In the genomic region with DNA sequence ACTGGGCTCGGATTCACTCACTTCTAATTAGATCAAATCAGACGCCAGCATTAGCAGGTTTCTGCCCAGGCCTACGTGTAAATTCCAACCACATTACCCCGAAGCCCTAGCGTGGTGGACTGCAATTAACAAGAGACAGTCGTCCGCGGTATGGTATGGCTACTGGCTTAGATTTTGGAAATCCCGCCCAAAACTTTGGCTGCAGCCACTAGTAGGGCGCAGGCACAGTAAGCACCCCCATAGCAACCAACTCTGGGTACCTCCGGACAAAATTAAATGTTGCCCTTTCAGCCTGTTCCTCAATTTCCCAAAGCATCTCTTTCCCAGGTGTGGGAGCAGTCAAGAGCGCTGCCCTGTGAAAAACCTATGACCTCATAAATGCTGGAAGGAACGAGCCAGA, we compare ENCODE assay signal across 8 cellular contexts. TPM values are rescaled to one million over a fixed set of nuclear protein-coding genes. Genes with fewer than 3 reads are reported as not detected.
DNase-seq lines count a peak whose midpoint lies in the region; ATAC-seq and TF ChIP-seq lines count a peak whose summit lies in the region.

No MANE protein-coding gene starts in this region.

- no peak overlapping the region for H3K27ac Mint-ChIP-seq in activated CD8-positive, alpha-beta memory T cell treated with anti-CD3 and anti-CD28 coated beads, Interleukin-2, amount 10 ng/mL, durations not matched to agents 7 days and 5 days
- H3K27ac Mint-ChIP-seq in brain (no peak overlapping the region), memory B cell (no peak overlapping the region)

- CTCF ChIA-PET in activated CD8-positive, alpha-beta memory T cell treated with anti-CD3 and anti-CD28 coated beads, Interleukin-2, amount 10 ng/mL, durations not matched to agents 7 days and 5 days (lab: Charles Lee), result interaction anchor here (6.7 kb wide), 1 partner anchor 59 kb away, joined by 101 read pairs; no protein-coding TSS in a partner anchor

- H3K36me3 ChIP-seq in tibial artery (no peaks in the 10 kb centered on the region), MM.1S (replicated peaks; ENCODE audit: insufficient read depth, low read length) (no peaks in the 10 kb centered on the region)

- no peak for DNase-seq in activated CD8-positive, alpha-beta memory T cell treated with anti-CD3 and anti-CD28 coated beads, Interleukin-2, amount 10 ng/mL, durations not matched to agents 7 days and 5 days
- no peak for DNase-seq in activated CD8-positive, alpha-beta memory T cell treated with anti-CD3 and anti-CD28 coated beads, Interleukin-2, amount 50 U/mL, for 4 hours
- DNase-seq in memory B cell (ENCODE audit: low spot score in 2 of 2) (no peak), tibial artery (no peak), MM.1S (no peak), T1000 (lab: John Stamatoyannopoulos, UW) (no peak)
- DNase-seq in stimulated activated CD4-positive, alpha-beta T cell treated with anti-CD3 and anti-CD28 coated beads, Interleukin-4, amount 100 ng/mL, for 24 hours, result no peak

- H3K9me3 Mint-ChIP-seq in activated CD8-positive, alpha-beta memory T cell treated with anti-CD3 and anti-CD28 coated beads, Interleukin-2, amount 10 ng/mL, durations not matched to agents 7 days and 5 days (ENCODE audit: low read depth), result peaks cover 3% of the 10 kb centered on the region
- H3K9me3 Mint-ChIP-seq in brain (peaks cover 0 to 14% (median 9%) of the 10 kb centered on the region in 5 experiments), memory B cell (peaks cover 2% of the 10 kb centered on the region)

- H3K4me1 Mint-ChIP-seq in activated CD8-positive, alpha-beta memory T cell treated with anti-CD3 and anti-CD28 coated beads, Interleukin-2, amount 10 ng/mL, durations not matched to agents 7 days and 5 days, result peaks cover 14% of the 10 kb centered on the region
- H3K4me1 Mint-ChIP-seq in brain (peaks cover 14% of the 10 kb centered on the region), memory B cell (peaks cover 9% of the 10 kb centered on the region)

- H3K36me3 Mint-ChIP-seq in activated CD8-positive, alpha-beta memory T cell treated with anti-CD3 and anti-CD28 coated beads, Interleukin-2, amount 10 ng/mL, durations not matched to agents 7 days and 5 days, result peaks cover 2% of the 10 kb centered on the region
- peaks cover 19% of the 10 kb centered on the region for H3K36me3 Mint-ChIP-seq in brain
- peaks cover 5% of the 10 kb centered on the region for H3K36me3 Mint-ChIP-seq in memory B cell

- H3F3A ChIP-seq in MM.1S (ENCODE audit: insufficient read depth, low read length), result no peaks in the 10 kb centered on the region

- H3K4me1 ChIP-seq in tibial artery (peaks cover 0 to 36% (median 16%) of the 10 kb centered on the region in 4 donors), MM.1S (ENCODE audit: low read length) (no peaks in the 10 kb centered on the region)

- H3K9ac ChIP-seq in MM.1S (ENCODE audit: low read length), result no peak overlapping the region

- intact Hi-C loops in tibial artery (cut with DNase I; ENCODE audit: low total_unique reads), result loop anchor here (10.0 kb wide), 1 partner anchor 157 kb away; a partner anchor contains a TSS

- H4K20me1 ChIP-seq in MM.1S (ENCODE audit: insufficient read depth, low read length), result no peaks in the 10 kb centered on the region

- no peaks in the 10 kb centered on the region for H3K79me2 ChIP-seq in MM.1S (ENCODE audit: low read length)

- H3K9me3 ChIP-seq in tibial artery, result peaks cover 0 to 7% (median 0%) of the 10 kb centered on the region in 3 donors
- H3K9me3 ChIP-seq in MM.1S (replicated peaks; ENCODE audit: insufficient read depth, low read length), result no peaks in the 10 kb centered on the region

- no peak overlapping the region for H2AFZ ChIP-seq in MM.1S (ENCODE audit: low read length)

- peaks cover 2% of the 10 kb centered on the region for H3K27me3 Mint-ChIP-seq in activated CD8-positive, alpha-beta memory T cell treated with anti-CD3 and anti-CD28 coated beads, Interleukin-2, amount 10 ng/mL, durations not matched to agents 7 days and 5 days
- H3K27me3 Mint-ChIP-seq in brain (peaks cover 8% of the 10 kb centered on the region), memory B cell (peaks cover 2% of the 10 kb centered on the region)

- peak overlapping the region; percentile 40 for H3K4me3 Mint-ChIP-seq in activated CD8-positive, alpha-beta memory T cell treated with anti-CD3 and anti-CD28 coated beads, Interleukin-2, amount 10 ng/mL, durations not matched to agents 7 days and 5 days
- H3K4me3 Mint-ChIP-seq in brain, result peak overlapping the region; percentile 63 to 80 (median 73)
- peak overlapping the region; percentile 66 for H3K4me3 Mint-ChIP-seq in memory B cell

- H3K27me3 ChIP-seq in tibial artery (no peaks in the 10 kb centered on the region), MM.1S (replicated peaks; ENCODE audit: insufficient read depth, low read length) (no peaks in the 10 kb centered on the region)

- ATAC-seq in activated CD8-positive, alpha-beta memory T cell treated with anti-CD3 and anti-CD28 coated beads, Interleukin-2, amount 10 ng/mL, durations not matched to agents 7 days and 5 days, result no peak
- no peak for ATAC-seq in memory B cell (ENCODE audit: low read depth)

- TF ChIP-seq CTCF in brain (conservative IDR thresholded peaks at IDR 0.05), result no peak
- no peak for TF ChIP-seq CTCF in tibial artery (IDR thresholded peaks at IDR 0.05)
- TF ChIP-seq CTCF in MM.1S (IDR thresholded peaks at IDR 0.05; ENCODE audit: low read length), result no peak

- H3K4me3 ChIP-seq in tibial artery (peak overlapping the region; percentile 68 to 82), MM.1S (ENCODE audit: low read length) (no peak overlapping the region)

- H3K4me2 ChIP-seq in MM.1S (ENCODE audit: low read depth, low read length), result no peak overlapping the region

- peak overlapping the region; percentile 64 to 68 for H3K27ac ChIP-seq in tibial artery
- H3K27ac ChIP-seq in MM.1S (ENCODE audit: low read length), result no peak overlapping the region

- no peaks in the 10 kb centered on the region for H3K9me2 ChIP-seq in MM.1S (replicated peaks; ENCODE audit: insufficient read depth, low read length)

RNA-seq across cellular contexts. Expression of a gene that starts 0.7 kb away (rescaled TPM):
- total RNA-seq in activated CD8-positive, alpha-beta memory T cell treated with anti-CD3 and anti-CD28 coated beads, Interleukin-2, amount 10 ng/mL, durations not matched to agents 7 days and 5 days, result not detected
- polyA plus RNA-seq in brain (ENCODE audit: insufficient read depth, low read depth, low replicate concordance), result 1.1 TPM

RNA-seq across cellular contexts. Expression of a gene that starts 59.1 kb away (rescaled TPM):
- total RNA-seq in activated CD8-positive, alpha-beta memory T cell treated with anti-CD3 and anti-CD28 coated beads, Interleukin-2, amount 10 ng/mL, durations not matched to agents 7 days and 5 days, result 1 to 10 TPM; 6.7 to 7.5 TPM
- 2.1 TPM for polyA plus RNA-seq in brain (ENCODE audit: insufficient read depth, low read depth, low replicate concordance)
